8 cellular contexts compared by ENCODE assay signal in the genomic region with DNA sequence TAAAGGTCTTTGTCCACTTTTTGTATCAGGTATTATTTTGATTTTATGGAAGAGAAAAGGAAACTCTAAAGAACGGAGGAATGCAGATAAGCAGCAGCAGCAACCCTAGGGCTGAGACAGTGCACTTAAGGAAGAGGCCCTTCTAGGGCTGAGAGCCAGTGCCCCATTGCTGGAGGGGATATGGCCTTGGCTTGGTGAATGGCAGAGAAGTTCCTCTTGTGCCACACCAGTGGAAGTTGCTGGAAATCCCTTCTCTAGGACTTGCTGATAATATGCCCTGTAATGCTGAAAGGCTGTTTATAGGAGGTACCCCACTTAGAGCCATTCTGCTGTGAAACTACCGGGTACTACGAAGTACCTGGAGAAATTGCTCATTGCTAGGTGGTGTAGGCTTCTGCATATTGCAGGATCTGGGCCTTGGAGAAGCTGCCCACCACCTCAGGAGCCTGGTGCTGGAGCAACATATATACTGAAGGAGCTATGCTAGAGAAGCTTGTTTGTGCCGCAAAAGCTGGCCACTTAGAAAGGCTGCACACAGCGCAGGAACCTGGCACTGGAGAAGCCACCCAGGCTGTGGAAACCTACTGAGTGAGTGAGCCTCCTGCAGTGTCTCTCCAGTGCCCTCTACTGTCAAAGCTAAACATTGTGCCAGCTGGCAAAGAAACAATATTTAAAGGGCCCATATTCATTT. TPM values are rescaled to one million over a fixed set of nuclear protein-coding genes. Genes with fewer than 3 reads are reported as not detected.
DNase-seq lines count a peak whose midpoint lies in the region; ATAC-seq and TF ChIP-seq lines count a peak whose summit lies in the region.

No MANE protein-coding gene starts in this region.

- H3K27ac ChIP-seq in left lung, result no peak overlapping the region

- ATAC-seq in GM18870 (IDR thresholded peaks at IDR 0.05; ENCODE audit: unreplicated experiment) (peak; percentile 81), HG03135 (IDR thresholded peaks at IDR 0.05; ENCODE audit: unreplicated experiment) (peak; percentile 88), left lung (peak; percentile 100)

- intact Hi-C loops in left lung (cut with DNase I), result loop anchor here in 1 of 2 donors (10.0 kb wide), 1 partner anchor 188 kb away; no protein-coding TSS in a partner anchor

- DNase-seq in AG20443 (ENCODE audit: low spot score) (peak; percentile 83), NCI-H2227 treated with DMSO at 0.1 percent for 48 hours (lab: John Stamatoyannopoulos, UW) (peak; percentile 44), left lung (peak in 1 of 2 donors; percentile 74)
- peak; percentile 12 to 20 (median 14) for DNase-seq in activated CD4-positive, CD25-positive, alpha-beta regulatory T cell (lab: John Stamatoyannopoulos, UW)
- DNase-seq in central memory CD4-positive, alpha-beta T cell, result peak; percentile 60
- DNase-seq in stimulated activated CD8-positive, alpha-beta memory T cell treated with anti-CD3 and anti-CD28 coated beads, Interleukin-12 subunit alpha, Interleukin-12 subunit beta, amount 100 ng/mL, for 4 hours (ENCODE audit: low read depth), result peak; percentile 17

- no peaks in the 10 kb centered on the region for H3K9me3 ChIP-seq in left lung

- peak; percentile 73 to 88 for TF ChIP-seq CTCF in left lung (IDR thresholded peaks at IDR 0.05)

- H3K27me3 ChIP-seq in left lung, result no peaks in the 10 kb centered on the region

- H3K36me3 ChIP-seq in left lung, result no peaks in the 10 kb centered on the region

- H3K4me1 ChIP-seq in left lung, result peaks cover 2 to 8% of the 10 kb centered on the region in 2 donors

- no peak overlapping the region for H3K4me3 ChIP-seq in left lung

RNA-seq across cellular contexts. Expression of a gene that starts 9.6 kb away (rescaled TPM):
- total RNA-seq in left lung, result 10 to 100 TPM; 16.2 to 24.0 TPM
